ENCODE assay signal across 9 cellular contexts in genomic region chr6:56914791-56915658, GRCh38. TPM values are rescaled to one million over a fixed set of nuclear protein-coding genes. Genes with fewer than 3 reads are reported as not detected.
DNase-seq lines count a peak whose midpoint lies in the region; ATAC-seq and TF ChIP-seq lines count a peak whose summit lies in the region.
"Had no signal": no experiment of that assay in that cellular context is flagged by ENCODE, and none has a peak within 500 bp of the region (broad histone marks: within the 10 kb centered on the region; RNA-seq: fewer than 3 reads in every experiment).

No MANE protein-coding gene starts in this region.

- DNase-seq in MV-4-11 (lab: John Stamatoyannopoulos, UW) = peak; percentile 80
- DNase-seq in cerebellum (ENCODE audit: low spot score) = peak; percentile 90
- peak; percentile 24 to 64 for DNase-seq in psoas muscle
- no peak for DNase-seq in GOT3 (lab: John Stamatoyannopoulos, UW)
- no peak for DNase-seq in lower lobe of right lung
- no peak for DNase-seq in T-helper 1 cell
- DNase-seq: activated CD8-positive, alpha-beta memory T cell treated with anti-CD3 and anti-CD28 coated beads, Interleukin-2, amount 10 ng/mL, durations not matched to agents 7 days and 5 days had no signal

- intact Hi-C loops in psoas muscle (cut with DNase I) (loop anchor here in 1 of 2 donors (5.0 kb wide), 1 partner anchor 102 kb away; no protein-coding TSS in a partner anchor), lower lobe of right lung (cut with DNase I) (no loop called here)

- H3K27ac ChIP-seq in psoas muscle (peak overlapping the region; percentile 11), lower lobe of right lung (no peak overlapping the region)
- H3K27ac ChIP-seq: SJSA1 had no signal

- H3K36me3 ChIP-seq in psoas muscle (ENCODE audit: insufficient read depth in 1 of 2, low read depth in 1 of 2) (no peaks in the 10 kb centered on the region), lower lobe of right lung (no peaks in the 10 kb centered on the region)
- H3K36me3 ChIP-seq: SJSA1 had no signal

- peak; percentile 54 for ATAC-seq in GM21367 (IDR thresholded peaks at IDR 0.05; ENCODE audit: unreplicated experiment)
- peak; percentile 88 to 97 (median 94) for ATAC-seq in psoas muscle
- ATAC-seq in lower lobe of right lung = no peak
- ATAC-seq: activated CD8-positive, alpha-beta memory T cell treated with anti-CD3 and anti-CD28 coated beads, Interleukin-2, amount 10 ng/mL, durations not matched to agents 7 days and 5 days had no signal

- H3K4me1 ChIP-seq in psoas muscle (peaks cover 6% of the 10 kb centered on the region), lower lobe of right lung (no peaks in the 10 kb centered on the region)

- no peaks in the 10 kb centered on the region for H3K9me3 ChIP-seq in psoas muscle
- no peaks in the 10 kb centered on the region for H3K9me3 ChIP-seq in lower lobe of right lung
- H3K9me3 ChIP-seq: SJSA1 had no signal

- WGBS in psoas muscle, 3 donors = 50 to 58% (median 53%) methylated on average over 8 of the region's 8 CpGs

- TF ChIP-seq CTCF in psoas muscle (IDR thresholded peaks at IDR 0.05) = no peak
- no peak for TF ChIP-seq CTCF in lower lobe of right lung (IDR thresholded peaks at IDR 0.05)

- H3K27me3 ChIP-seq in psoas muscle (ENCODE audit: insufficient read depth in 3 of 3, low read length in 2 of 3) (no peaks in the 10 kb centered on the region), lower lobe of right lung (ENCODE audit: low read depth) (no peaks in the 10 kb centered on the region)
- H3K27me3 ChIP-seq: SJSA1 had no signal

- H3K4me3 ChIP-seq in psoas muscle (no peak overlapping the region), lower lobe of right lung (no peak overlapping the region)
- H3K4me3 ChIP-seq: SJSA1 had no signal

RNA-seq across cellular contexts. Expression of gene BEND6, which starts 39.9 kb away (rescaled TPM):
- 12.6 TPM for total RNA-seq in cerebellum
- 1 to 10 TPM in 1 of 4 donors, under 1 TPM in 3; 0.21 to 1.1 (median 0.27) TPM for total RNA-seq in psoas muscle
- under 1 TPM; 0.14 to 0.60 (median 0.35) TPM for polyA plus RNA-seq in psoas muscle
- 0.32 TPM for total RNA-seq in lower lobe of right lung
- total RNA-seq: activated CD8-positive, alpha-beta memory T cell treated with anti-CD3 and anti-CD28 coated beads, Interleukin-2, amount 10 ng/mL, durations not matched to agents 7 days and 5 days had no signal

Comparison
In these comparisons a context has a peak if more than half of its experiments do, and no peak if none do; other contexts are left out.
1. ATAC-seq: peak in GM21367 (single experiment) and psoas muscle (4 of 4); none in lower lobe of right lung (0 of 2).
2. DNase-seq: peak in MV-4-11 (single experiment), cerebellum (single experiment) and psoas muscle (2 of 2); none in GOT3 (single experiment), lower lobe of right lung (single experiment) and T-helper 1 cell (0 of 5).